19 cellular contexts compared by ENCODE assay signal in genomic region chr1:68181165-68181556, GRCh38. TPM values are rescaled to one million over a fixed set of nuclear protein-coding genes. Genes with fewer than 3 reads are reported as not detected.
A peak's percentile ranks its signal among the peaks of the same experiment; 100 is the strongest.
DNase-seq lines count a peak whose midpoint lies in the region; ATAC-seq, FAIRE-seq and TF ChIP-seq lines count a peak whose summit lies in the region.
"Had no signal": no experiment of that assay in that cellular context is flagged by ENCODE, and none has a peak within 500 bp of the region (broad histone marks: within the 10 kb centered on the region; RNA-seq: fewer than 3 reads in every experiment).

No MANE protein-coding gene starts in this region.

- H3K4me1 ChIP-seq in astrocyte (ENCODE audit: insufficient read depth, low read length): peaks cover 37% of the 10 kb centered on the region

- peak overlapping the region; percentile 37 for H3K27ac Mint-ChIP-seq in astrocyte (ENCODE audit: unreplicated experiment)

- peaks cover 2% of the 10 kb centered on the region for H3K9me3 Mint-ChIP-seq in astrocyte (ENCODE audit: unreplicated experiment)

- no peaks in the 10 kb centered on the region for H3K27me3 ChIP-seq in astrocyte (ENCODE audit: insufficient read depth, low read length)
- H3K27me3 ChIP-seq: neural progenitor cell, upper lobe of right lung had no signal

- H3K79me2 ChIP-seq in astrocyte (ENCODE audit: insufficient read depth, low read length): peaks cover 17% of the 10 kb centered on the region

- H3K36me3 Mint-ChIP-seq in astrocyte (ENCODE audit: low read depth, unreplicated experiment): peaks cover 19% of the 10 kb centered on the region

- no peak for TF ChIP-seq CTCF in astrocyte (IDR thresholded peaks at IDR 0.05; ENCODE audit: insufficient read depth, low read depth, low read length)

- peak; percentile 35 for ATAC-seq in GM18867 (IDR thresholded peaks at IDR 0.05; ENCODE audit: unreplicated experiment)
- ATAC-seq in GM21529 (IDR thresholded peaks at IDR 0.05; ENCODE audit: unreplicated experiment): peak; percentile 40
- peak; percentile 34 for ATAC-seq in HG02981 (IDR thresholded peaks at IDR 0.05; ENCODE audit: unreplicated experiment)
- ATAC-seq in HG03571 (IDR thresholded peaks at IDR 0.05; ENCODE audit: unreplicated experiment): no peak
- ATAC-seq: upper lobe of right lung had no signal

- no peak overlapping the region for H3K9ac ChIP-seq in astrocyte (ENCODE audit: low read length)
- H3K9ac ChIP-seq: neural progenitor cell had no signal

- H2AFZ ChIP-seq in astrocyte (ENCODE audit: low read depth, low read length): no peak overlapping the region
- H2AFZ ChIP-seq: neural progenitor cell had no signal

- no peaks in the 10 kb centered on the region for H3K27me3 Mint-ChIP-seq in astrocyte (ENCODE audit: low read depth, unreplicated experiment)

- peaks cover 30% of the 10 kb centered on the region for H3K4me1 Mint-ChIP-seq in astrocyte (ENCODE audit: low read depth, unreplicated experiment)

- H3K4me2 ChIP-seq in astrocyte (ENCODE audit: low read length): no peak overlapping the region
- H3K4me2 ChIP-seq: neural progenitor cell had no signal

- H3K36me3 ChIP-seq in astrocyte (ENCODE audit: insufficient read depth, low read length): peaks cover 5% of the 10 kb centered on the region
- H3K36me3 ChIP-seq: upper lobe of right lung had no signal

- H3K4me3 ChIP-seq in astrocyte (ENCODE audit: insufficient read depth, low read depth, low read length): no peak overlapping the region
- H3K4me3 ChIP-seq: lung, neural progenitor cell, upper lobe of right lung had no signal

- no peak for FAIRE-seq in astrocyte (lab: Jason Lieb, UNC)
- FAIRE-seq: bronchial epithelial cell, frontal cortex had no signal

- no peak overlapping the region for H3K4me3 Mint-ChIP-seq in astrocyte (ENCODE audit: unreplicated experiment)
- H3K4me3 Mint-ChIP-seq: neural progenitor cell had no signal

- H4K20me1 ChIP-seq in astrocyte (ENCODE audit: insufficient read depth, low read length): peaks cover 6% of the 10 kb centered on the region

- no peaks in the 10 kb centered on the region for H3K9me3 ChIP-seq in astrocyte (ENCODE audit: insufficient read depth, low read depth, low read length)
- H3K9me3 ChIP-seq: upper lobe of right lung had no signal

- DNase-seq in astrocyte (ENCODE audit: low read depth) (no peak), LoVo (ENCODE audit: low spot score) (no peak), substantia nigra (lab: John Stamatoyannopoulos, UW) (no peak), CD1c-positive myeloid dendritic cell (ENCODE audit: extremely low spot score) (no peak)
- DNase-seq: activated CD4-positive, CD25-positive, alpha-beta regulatory T cell; activated naive CD4-positive, alpha-beta T cell treated with anti-CD3 and anti-CD28 coated beads, Interleukin-2, amount 50 U/mL, for 16 hours; NCI-H1694; NCI-H526 treated with DMSO at 0.1 percent for 48 hours; stimulated activated CD4-positive, alpha-beta T cell treated with anti-CD3 and anti-CD28 coated beads, Interleukin-1b, Interleukin-23, amount 100 ng/mL, for 48 hours; stimulated activated CD8-positive, alpha-beta memory T cell treated with anti-CD3 and anti-CD28 coated beads, Interleukin-4, amount 100 ng/mL, for 48 hours; upper lobe of right lung had no signal

- H3K27ac ChIP-seq in astrocyte (ENCODE audit: low read depth, low read length) (no peak overlapping the region), substantia nigra (ENCODE audit: low read depth, low read length, poor library complexity, severe bottlenecking) (no peak overlapping the region)
- H3K27ac ChIP-seq: neural progenitor cell, upper lobe of right lung had no signal

RNA-seq across cellular contexts. Expression of gene WLS, which starts 51.2 kb away (rescaled TPM):
- total RNA-seq in astrocyte: 171 and 187 TPM in 2 replicates
